In the genomic region with DNA sequence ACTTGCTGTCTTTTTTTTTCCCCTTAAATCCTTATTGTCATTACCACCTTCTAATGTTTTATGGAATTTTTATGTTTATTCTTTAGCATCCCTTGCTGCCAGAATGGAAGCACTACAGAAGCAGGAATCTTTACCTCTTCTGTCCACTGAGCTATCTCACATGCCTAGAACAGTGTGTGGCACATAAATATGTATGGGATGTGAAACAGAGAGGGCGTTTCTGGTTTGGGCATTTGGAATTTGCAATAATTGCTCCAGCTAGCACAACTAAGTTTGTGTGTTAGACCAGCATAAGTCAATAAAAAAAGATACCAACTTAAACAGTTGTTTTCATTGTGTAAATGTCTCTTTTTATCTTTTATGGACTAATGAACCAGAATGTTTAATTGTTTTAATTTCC, we compare ENCODE assay signal across 34 cellular contexts.
"Had no signal": no experiment of that assay in that cellular context is flagged by ENCODE, and none has a peak within 500 bp of the region (broad histone marks: within the 10 kb centered on the region; RNA-seq: fewer than 3 reads in every experiment).

No MANE protein-coding gene starts in this region.

- H3K27me3 Mint-ChIP-seq: activated B cell treated with CpG ODN at 0.5 μM for 24 hours; activated CD4-positive, alpha-beta memory T cell treated with anti-CD3 and anti-CD28 coated beads, Interleukin-2, amount 10 ng/mL, durations not matched to agents 7 days and 5 days; activated CD4-positive, alpha-beta T cell treated with anti-CD3 and anti-CD28 coated beads, Interleukin-2, amount 10 ng/mL, durations not matched to agents 24 days and 14 days; activated CD8-positive, alpha-beta memory T cell treated with anti-CD3 and anti-CD28 coated beads, Interleukin-2, amount 10 ng/mL, durations not matched to agents 7 days and 5 days; activated naive CD8-positive, alpha-beta T cell treated with anti-CD3 and anti-CD28 coated beads for 36 hours; activated T-cell treated with anti-CD3 and anti-CD28 coated beads, Interleukin-2, amount 50 U/mL, for 24 hours; activated T-helper 17 cell treated with anti-CD3 and anti-CD28 coated beads, Interleukin-2, amount 50 U/mL, for 72 hours had no signal

- H3K4me1 ChIP-seq: adrenal gland, body of pancreas, breast epithelium had no signal

- H3K4me3 ChIP-seq: adrenal gland, body of pancreas, breast epithelium had no signal

- H3K4me3 Mint-ChIP-seq: activated B cell treated with CpG ODN at 0.5 μM for 24 hours; activated CD4-positive, alpha-beta memory T cell treated with anti-CD3 and anti-CD28 coated beads, Interleukin-2, amount 10 ng/mL, durations not matched to agents 7 days and 5 days; activated CD4-positive, alpha-beta T cell treated with anti-CD3 and anti-CD28 coated beads, Interleukin-2, amount 10 ng/mL, durations not matched to agents 24 days and 14 days; activated CD8-positive, alpha-beta memory T cell treated with anti-CD3 and anti-CD28 coated beads, Interleukin-2, amount 10 ng/mL, durations not matched to agents 7 days and 5 days; activated CD8-positive, alpha-beta T cell treated with anti-CD3 and anti-CD28 coated beads, Interleukin-2, amount 10 ng/mL, durations not matched to agents 7 days and 5 days; activated naive CD4-positive, alpha-beta T cell treated with anti-CD3 and anti-CD28 coated beads for 36 hours; activated naive CD8-positive, alpha-beta T cell treated with anti-CD3 and anti-CD28 coated beads for 36 hours; activated T-cell treated with anti-CD3 and anti-CD28 coated beads, Interleukin-2, amount 50 U/mL, for 24 hours; activated T-cell treated with anti-CD3 and anti-CD28 coated beads, Interleukin-2, amount 50 U/mL, for 72 hours; activated T-helper 1 cell treated with anti-CD3 and anti-CD28 coated beads, Interleukin-12 subunit alpha, Interleukin-12 subunit beta, Interleukin-2, Interleukin-4 antibody, amounts not matched to agents 30 ng/mL and 10 ng/mL and 1 ng/mL, durations not matched to agents 14 hours and 24 hours and 36 hours; activated T-helper 17 cell treated with anti-CD3 and anti-CD28 coated beads, Interleukin-2, amount 50 U/mL, for 72 hours; T-helper 1 cell treated with Interleukin-12 subunit alpha and Interleukin-12 subunit beta and Interleukin-4 antibody, amounts not matched to agents 30 μg/mL and 1 μg/mL, for 36 hours; T-helper 2 cell treated with Interferon-gamma antibody and Interleukin-4, amounts not matched to agents 5 μg/mL and 100 μg/mL, for 36 hours had no signal

- H3K27me3 ChIP-seq: adrenal gland, body of pancreas, brain microvascular endothelial cell, breast epithelium had no signal

- H3K36me3 Mint-ChIP-seq: activated CD8-positive, alpha-beta memory T cell treated with anti-CD3 and anti-CD28 coated beads, Interleukin-2, amount 10 ng/mL, durations not matched to agents 7 days and 5 days had no signal

- H3K27ac Mint-ChIP-seq: activated B cell treated with CpG ODN at 0.5 μM for 24 hours; activated CD4-positive, alpha-beta memory T cell treated with anti-CD3 and anti-CD28 coated beads, Interleukin-2, amount 10 ng/mL, durations not matched to agents 7 days and 5 days; activated CD4-positive, alpha-beta T cell treated with anti-CD3 and anti-CD28 coated beads, Interleukin-2, amount 10 ng/mL, durations not matched to agents 24 days and 14 days; activated CD8-positive, alpha-beta memory T cell treated with anti-CD3 and anti-CD28 coated beads, Interleukin-2, amount 10 ng/mL, durations not matched to agents 7 days and 5 days; activated CD8-positive, alpha-beta T cell treated with anti-CD3 and anti-CD28 coated beads, Interleukin-2, amount 10 ng/mL, durations not matched to agents 7 days and 5 days; activated naive CD4-positive, alpha-beta T cell treated with anti-CD3 and anti-CD28 coated beads for 36 hours; activated naive CD4-positive, alpha-beta T cell treated with anti-CD3 and anti-CD28 coated beads, Interleukin-2, amount 50 U/mL, for 72 hours; activated naive CD8-positive, alpha-beta T cell treated with anti-CD3 and anti-CD28 coated beads for 36 hours; activated T-cell treated with anti-CD3 and anti-CD28 coated beads, Interleukin-2, amount 50 U/mL, for 24 hours; activated T-cell treated with anti-CD3 and anti-CD28 coated beads, Interleukin-2, amount 50 U/mL, for 72 hours; activated T-helper 1 cell treated with anti-CD3 and anti-CD28 coated beads, Interleukin-12 subunit alpha, Interleukin-12 subunit beta, Interleukin-2, Interleukin-4 antibody, amounts not matched to agents 30 ng/mL and 10 ng/mL and 1 ng/mL, durations not matched to agents 14 hours and 24 hours and 36 hours; activated T-helper 17 cell treated with anti-CD3 and anti-CD28 coated beads, Interleukin-2, amount 50 U/mL, for 72 hours; T-helper 1 cell treated with Interleukin-12 subunit alpha and Interleukin-12 subunit beta and Interleukin-4 antibody, amounts not matched to agents 30 μg/mL and 1 μg/mL, for 36 hours; T-helper 2 cell treated with Interferon-gamma antibody and Interleukin-4, amounts not matched to agents 5 μg/mL and 100 μg/mL, for 36 hours had no signal

- H3K27ac ChIP-seq: adrenal gland, body of pancreas, brain microvascular endothelial cell, breast epithelium, VCaP had no signal

- H3K9me3 Mint-ChIP-seq: activated B cell treated with CpG ODN at 0.5 μM for 24 hours; activated T-cell treated with anti-CD3 and anti-CD28 coated beads, Interleukin-2, amount 50 U/mL, for 72 hours; activated T-helper 1 cell treated with anti-CD3 and anti-CD28 coated beads, Interleukin-12 subunit alpha, Interleukin-12 subunit beta, Interleukin-2, Interleukin-4 antibody, amounts not matched to agents 30 ng/mL and 10 ng/mL and 1 ng/mL, durations not matched to agents 14 hours and 24 hours and 36 hours; T-helper 1 cell treated with Interleukin-12 subunit alpha and Interleukin-12 subunit beta and Interleukin-4 antibody, amounts not matched to agents 30 μg/mL and 1 μg/mL, for 36 hours; T-helper 2 cell treated with Interferon-gamma antibody and Interleukin-4, amounts not matched to agents 5 μg/mL and 100 μg/mL, for 36 hours had no signal

- H3K4me1 Mint-ChIP-seq: activated B cell treated with CpG ODN at 0.5 μM for 24 hours; activated CD4-positive, alpha-beta memory T cell treated with anti-CD3 and anti-CD28 coated beads, Interleukin-2, amount 10 ng/mL, durations not matched to agents 7 days and 5 days; activated CD4-positive, alpha-beta T cell treated with anti-CD3 and anti-CD28 coated beads, Interleukin-2, amount 10 ng/mL, durations not matched to agents 24 days and 14 days; activated CD8-positive, alpha-beta memory T cell treated with anti-CD3 and anti-CD28 coated beads, Interleukin-2, amount 10 ng/mL, durations not matched to agents 7 days and 5 days; activated naive CD8-positive, alpha-beta T cell treated with anti-CD3 and anti-CD28 coated beads for 36 hours; activated T-helper 17 cell treated with anti-CD3 and anti-CD28 coated beads, Interleukin-2, amount 50 U/mL, for 72 hours had no signal

- H3K36me3 ChIP-seq: adrenal gland, brain microvascular endothelial cell, breast epithelium had no signal

- H3K9me3 ChIP-seq: adrenal gland, body of pancreas, breast epithelium had no signal

- DNase-seq: activated B cell treated with CpG ODN at 0.5 μM for 24 hours; activated CD4-positive, alpha-beta memory T cell treated with anti-CD3 and anti-CD28 coated beads, Interleukin-2, amount 10 ng/mL, durations not matched to agents 7 days and 5 days; activated CD4-positive, alpha-beta T cell treated with anti-CD3 and anti-CD28 coated beads for 4 hours; activated CD4-positive, alpha-beta T cell treated with anti-CD3 and anti-CD28 coated beads, Interleukin-2, amount 10 ng/mL, durations not matched to agents 24 days and 14 days; activated CD4-positive, alpha-beta T cell treated with anti-CD3 and anti-CD28 coated beads, Interleukin-2, amount 50 U/mL, for 48 hours; activated CD4-positive, CD25-positive, alpha-beta regulatory T cell treated with anti-CD3 and anti-CD28 coated beads, Interleukin-2, amount 50 U/mL, for 72 hours; activated CD8-positive, alpha-beta memory T cell treated with anti-CD3 and anti-CD28 coated beads for 24 hours; activated CD8-positive, alpha-beta memory T cell treated with anti-CD3 and anti-CD28 coated beads, Interleukin-2, amount 10 ng/mL, durations not matched to agents 7 days and 5 days; activated CD8-positive, alpha-beta memory T cell treated with anti-CD3 and anti-CD28 coated beads, Interleukin-2, amount 50 U/mL, for 48 hours; activated CD8-positive, alpha-beta T cell treated with anti-CD3 and anti-CD28 coated beads, Interleukin-2, amount 10 ng/mL, durations not matched to agents 7 days and 5 days; activated effector memory CD4-positive, alpha-beta T cell treated with anti-CD3 and anti-CD28 coated beads, Interleukin-2, amount 50 U/mL, for 16 hours; activated gamma-delta T cell treated with Interleukin-2 at 50 U/mL for 16 hours; activated naive CD4-positive, alpha-beta T cell; activated naive CD4-positive, alpha-beta T cell treated with anti-CD3 and anti-CD28 coated beads for 36 hours; activated naive CD4-positive, alpha-beta T cell treated with anti-CD3 and anti-CD28 coated beads, Interleukin-2, amount 50 U/mL, for 16 hours; activated naive CD8-positive, alpha-beta T cell treated with anti-CD3 and anti-CD28 coated beads for 36 hours; activated T-cell treated with anti-CD3 and anti-CD28 coated beads, Interleukin-2, amount 50 U/mL, for 24 hours; activated T-cell treated with anti-CD3 and anti-CD28 coated beads, Interleukin-2, amount 50 U/mL, for 72 hours; adrenal gland; amniotic stem cell; aorta; body of pancreas; brain microvascular endothelial cell; central memory CD4-positive, alpha-beta T cell; T-helper 1 cell; T-helper 2 cell; T-helper 9 cell had no signal
